In the genomic region with DNA sequence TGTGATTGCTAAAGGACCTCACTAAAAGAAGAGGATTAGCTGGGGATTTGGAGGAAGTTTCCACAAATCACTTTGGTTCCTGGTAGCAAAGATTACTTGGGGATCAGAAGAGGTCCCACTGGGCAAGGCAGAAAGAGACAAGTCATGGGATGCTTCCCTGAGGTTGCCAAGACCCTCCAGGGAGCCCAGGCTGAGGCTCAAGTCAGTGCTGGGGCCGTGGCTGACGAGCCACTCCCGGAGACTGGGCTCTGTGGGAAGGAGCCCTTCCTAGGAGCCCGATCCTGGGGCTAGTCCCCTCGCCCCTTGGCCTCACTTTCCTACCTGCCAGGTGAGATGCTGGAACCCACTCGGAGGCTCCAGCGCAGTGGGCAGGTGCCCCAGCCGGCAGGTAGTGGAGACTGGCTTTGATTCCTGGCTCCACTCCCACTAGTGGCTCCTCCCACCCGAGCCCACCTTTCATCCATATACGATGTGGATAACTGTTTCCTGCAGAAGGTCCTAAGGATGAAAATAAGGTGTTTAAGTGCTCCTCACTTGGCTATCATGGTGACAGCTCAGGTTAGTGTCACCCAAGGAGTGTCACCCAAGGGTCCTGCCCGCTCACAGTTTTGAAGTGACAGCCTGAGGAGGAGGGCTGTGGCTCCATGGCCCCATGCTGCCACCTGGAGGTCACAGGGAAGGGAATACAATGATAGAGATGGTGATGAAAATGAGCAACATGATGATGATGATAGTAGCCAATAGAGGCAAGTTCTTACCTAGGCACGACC, we compare ENCODE assay signal across 8 cellular contexts.
DNase-seq lines count a peak whose midpoint lies in the region; ATAC-seq lines count a peak whose summit lies in the region.

No MANE protein-coding gene starts in this region.

- no peak overlapping the region for H3K4me3 Mint-ChIP-seq in activated CD4-positive, alpha-beta T cell treated with anti-CD3 and anti-CD28 coated beads, Interleukin-2, amount 10 ng/mL, durations not matched to agents 7 days and 5 days

- peaks cover 4% of the 10 kb centered on the region for H3K36me3 Mint-ChIP-seq in activated CD4-positive, alpha-beta T cell treated with anti-CD3 and anti-CD28 coated beads, Interleukin-2, amount 10 ng/mL, durations not matched to agents 7 days and 5 days (ENCODE audit: low read depth)

- peaks cover 17% of the 10 kb centered on the region for H3K9me3 Mint-ChIP-seq in activated CD4-positive, alpha-beta T cell treated with anti-CD3 and anti-CD28 coated beads, Interleukin-2, amount 10 ng/mL, durations not matched to agents 7 days and 5 days

- H3K4me1 Mint-ChIP-seq in activated CD4-positive, alpha-beta T cell treated with anti-CD3 and anti-CD28 coated beads, Interleukin-2, amount 10 ng/mL, durations not matched to agents 7 days and 5 days: no peaks in the 10 kb centered on the region

- CTCF ChIA-PET in activated CD4-positive, alpha-beta T cell treated with anti-CD3 and anti-CD28 coated beads, Interleukin-2, amount 10 ng/mL, durations not matched to agents 7 days and 5 days (lab: Charles Lee): interaction anchor here (0.6 to 12.5 kb wide), 7 partner anchors 11 to 539 kb away, joined by 3 to 252 read pairs (median 4); no protein-coding TSS in a partner anchor

- peaks cover 2% of the 10 kb centered on the region for H3K27me3 Mint-ChIP-seq in activated CD4-positive, alpha-beta T cell treated with anti-CD3 and anti-CD28 coated beads, Interleukin-2, amount 10 ng/mL, durations not matched to agents 7 days and 5 days

- ATAC-seq in HG02610 (IDR thresholded peaks at IDR 0.05; ENCODE audit: unreplicated experiment): peak; percentile 59
- ATAC-seq in GM19463 (IDR thresholded peaks at IDR 0.05; ENCODE audit: unreplicated experiment): no peak

- POLR2A ChIA-PET in activated CD4-positive, alpha-beta T cell treated with anti-CD3 and anti-CD28 coated beads, Interleukin-2, amount 10 ng/mL, durations not matched to agents 7 days and 5 days (lab: Charles Lee): no interaction called here

- DNase-seq in CMK (ENCODE audit: low read depth) (peak; percentile 21), NCI-H510A treated with DMSO at 0.1 percent for 48 hours (lab: John Stamatoyannopoulos, UW) (peak; percentile 48), dermis blood vessel endothelial cell (peak; percentile 74), lung microvascular endothelial cell (ENCODE audit: low read depth in 2 of 2) (peak; percentile 68 to 75)
- peak; percentile 75 for DNase-seq in activated CD4-positive, alpha-beta T cell treated with anti-CD3 and anti-CD28 coated beads, Interleukin-2, amount 10 ng/mL, durations not matched to agents 7 days and 5 days
- peak; percentile 33 for DNase-seq in stimulated activated CD8-positive, alpha-beta memory T cell treated with anti-CD3 and anti-CD28 coated beads, Interleukin-15, amount 100 ng/mL, for 24 hours (ENCODE audit: low read depth)

- no peak overlapping the region for H3K27ac Mint-ChIP-seq in activated CD4-positive, alpha-beta T cell treated with anti-CD3 and anti-CD28 coated beads, Interleukin-2, amount 10 ng/mL, durations not matched to agents 7 days and 5 days

Comparison
In these comparisons a context has a peak if more than half of its experiments do, and no peak if none do; other contexts are left out.
1. DNase-seq: peak in every context shown above with its lines; median percentile 75 in activated CD4-positive, alpha-beta T cell treated with anti-CD3 and anti-CD28 coated beads, Interleukin-2, amount 10 ng/mL, durations not matched to agents 7 days and 5 days; 74 in dermis blood vessel endothelial cell; 72 in lung microvascular endothelial cell; 48 in NCI-H510A treated with DMSO at 0.1 percent for 48 hours; 33 in stimulated activated CD8-positive, alpha-beta memory T cell treated with anti-CD3 and anti-CD28 coated beads, Interleukin-15, amount 100 ng/mL, for 24 hours; 21 in CMK.